Comparison of ENCODE assay signal across 7 cellular contexts in the genomic region with DNA sequence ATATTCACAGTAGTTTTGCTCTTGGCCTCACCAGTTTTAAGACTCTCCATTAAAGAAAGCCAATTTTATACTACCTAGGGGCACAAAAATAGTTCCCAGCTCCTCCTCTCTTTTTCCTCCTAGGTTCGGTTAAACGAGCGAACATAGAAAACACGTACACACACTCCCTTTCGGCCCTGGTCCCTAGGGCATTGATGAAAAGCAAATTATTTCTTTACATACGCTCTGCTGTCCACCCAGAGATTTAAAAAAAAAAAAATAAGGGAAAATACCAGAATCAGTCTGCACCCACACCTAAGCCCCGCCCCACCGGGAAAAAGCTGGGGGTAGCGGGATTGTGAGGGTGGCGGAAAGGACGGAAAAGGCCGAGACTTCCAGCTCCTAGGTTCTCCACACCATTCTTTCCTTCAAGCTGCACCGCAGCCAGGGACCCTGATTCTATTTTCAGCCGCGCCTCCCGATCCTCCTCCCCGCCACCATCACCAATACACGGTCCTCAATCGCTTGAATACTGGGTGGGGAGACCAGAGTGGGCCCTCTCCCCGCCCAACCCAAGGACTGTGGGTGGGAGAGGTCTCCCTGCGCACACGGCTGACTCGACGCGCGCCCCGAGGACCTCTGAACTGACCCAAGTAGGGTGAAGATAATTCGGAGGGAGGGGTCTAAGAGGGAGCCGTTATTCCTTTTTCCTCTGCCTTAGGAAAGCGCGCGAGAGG. TPM values are rescaled to one million over a fixed set of nuclear protein-coding genes. Genes with fewer than 3 reads are reported as not detected.
DNase-seq lines count a peak whose midpoint lies in the region; ATAC-seq and TF ChIP-seq lines count a peak whose summit lies in the region.

No MANE protein-coding gene starts in this region.

- peaks cover 56% of the 10 kb centered on the region for H3K79me2 ChIP-seq in osteoblast (ENCODE audit: insufficient read depth, low read length)

- H3K4me3 Mint-ChIP-seq in activated CD8-positive, alpha-beta T cell treated with anti-CD3 and anti-CD28 coated beads, Interleukin-2, amount 10 ng/mL, durations not matched to agents 7 days and 5 days, result peak overlapping the region; percentile 95

- no peaks in the 10 kb centered on the region for H3K9me3 Mint-ChIP-seq in activated CD8-positive, alpha-beta T cell treated with anti-CD3 and anti-CD28 coated beads, Interleukin-2, amount 10 ng/mL, durations not matched to agents 7 days and 5 days (ENCODE audit: insufficient read depth)

- TF ChIP-seq CTCF in gastroesophageal sphincter (IDR thresholded peaks at IDR 0.05) (no peak), osteoblast (IDR thresholded peaks at IDR 0.05; ENCODE audit: extremely low read depth, low read depth, low read length) (no peak)

- no peak for TF ChIP-seq POLR2A in gastroesophageal sphincter (IDR thresholded peaks at IDR 0.05)

- WGBS in gastroesophageal sphincter (ENCODE audit: low coverage in 1 of 2), 2 donors, result 0 to 1% methylated on average over 15 to 28 of the region's 32 CpGs

- peak overlapping the region; percentile 80 for H3K4me2 ChIP-seq in osteoblast (ENCODE audit: insufficient read depth, low read length)

- peaks cover 0 to 3% of the 10 kb centered on the region in 2 donors for H3K36me3 ChIP-seq in gastroesophageal sphincter
- H3K36me3 ChIP-seq in osteoblast (ENCODE audit: insufficient read depth, low read length), result no peaks in the 10 kb centered on the region

- peak overlapping the region; percentile 74 to 98 (median 96) for H3K27ac ChIP-seq in gastroesophageal sphincter
- H3K27ac ChIP-seq in osteoblast (ENCODE audit: low read depth, low read length), result peak overlapping the region; percentile 96

- in situ Hi-C loops in G401 (cut with HindIII; ENCODE audit: low sequenced_read_pairs), result no loop called here

- CTCF ChIA-PET in activated CD8-positive, alpha-beta T cell treated with anti-CD3 and anti-CD28 coated beads, Interleukin-2, amount 10 ng/mL, durations not matched to agents 7 days and 5 days (lab: Charles Lee), result interaction anchor here (1.1 to 1.5 kb wide), 3 partner anchors 11 to 14 kb away, joined by 3 to 8 read pairs (median 5); no protein-coding TSS in a partner anchor

- ATAC-seq in GM21737 (IDR thresholded peaks at IDR 0.05; ENCODE audit: unreplicated experiment) (peak; percentile 5), gastroesophageal sphincter (no peak)
- peak; percentile 9 for ATAC-seq in activated CD8-positive, alpha-beta T cell treated with anti-CD3 and anti-CD28 coated beads, Interleukin-2, amount 10 ng/mL, durations not matched to agents 7 days and 5 days

- H3K4me1 ChIP-seq in gastroesophageal sphincter, result peaks cover 0 to 35% (median 6%) of the 10 kb centered on the region in 3 donors
- peaks cover 19% of the 10 kb centered on the region for H3K4me1 ChIP-seq in osteoblast (ENCODE audit: insufficient read depth, low read length)

- TF ChIP-seq EP300 in gastroesophageal sphincter (IDR thresholded peaks at IDR 0.05), result no peak

- H3K4me3 ChIP-seq in gastroesophageal sphincter (peak overlapping the region; percentile 66 to 74), osteoblast (ENCODE audit: insufficient read depth, low read length) (peak overlapping the region; percentile 90)

- peaks cover 42% of the 10 kb centered on the region for H3K4me1 Mint-ChIP-seq in activated CD8-positive, alpha-beta T cell treated with anti-CD3 and anti-CD28 coated beads, Interleukin-2, amount 10 ng/mL, durations not matched to agents 7 days and 5 days (ENCODE audit: low read depth)

- H2AFZ ChIP-seq in osteoblast (ENCODE audit: low read length), result peak overlapping the region; percentile 100

- peaks cover 33% of the 10 kb centered on the region for H4K20me1 ChIP-seq in osteoblast (ENCODE audit: insufficient read depth, low read length)

- H3K27me3 ChIP-seq in gastroesophageal sphincter, result no peaks in the 10 kb centered on the region
- no peaks in the 10 kb centered on the region for H3K27me3 ChIP-seq in osteoblast (ENCODE audit: insufficient read depth, low read length)

- no peaks in the 10 kb centered on the region for H3K9me3 ChIP-seq in gastroesophageal sphincter
- H3K9me3 ChIP-seq in osteoblast (ENCODE audit: low read depth, low read length), result no peaks in the 10 kb centered on the region

- no peaks in the 10 kb centered on the region for H3K27me3 Mint-ChIP-seq in activated CD8-positive, alpha-beta T cell treated with anti-CD3 and anti-CD28 coated beads, Interleukin-2, amount 10 ng/mL, durations not matched to agents 7 days and 5 days (ENCODE audit: low read depth)

- POLR2A ChIA-PET in activated CD8-positive, alpha-beta T cell treated with anti-CD3 and anti-CD28 coated beads, Interleukin-2, amount 10 ng/mL, durations not matched to agents 7 days and 5 days (lab: Charles Lee), result interaction anchor here (1.4 kb wide), 1 partner anchor 10 kb away, joined by 3 read pairs; no protein-coding TSS in a partner anchor

- H3K27ac Mint-ChIP-seq in activated CD8-positive, alpha-beta T cell treated with anti-CD3 and anti-CD28 coated beads, Interleukin-2, amount 10 ng/mL, durations not matched to agents 7 days and 5 days, result peak overlapping the region; percentile 97

- DNase-seq in G401 (ENCODE audit: low spot score) (peak; percentile 58), NCI-H1092 treated with DMSO at 0.1 percent for 48 hours (lab: John Stamatoyannopoulos, UW) (peak; percentile 38), osteoblast (ENCODE audit: insufficient read length, low spot score, missing footprints) (no peak), H4 (ENCODE audit: low spot score) (no peak)
- DNase-seq in activated CD8-positive, alpha-beta T cell treated with anti-CD3 and anti-CD28 coated beads, Interleukin-2, amount 10 ng/mL, durations not matched to agents 7 days and 5 days, result peak; percentile 43

- H3K36me3 Mint-ChIP-seq in activated CD8-positive, alpha-beta T cell treated with anti-CD3 and anti-CD28 coated beads, Interleukin-2, amount 10 ng/mL, durations not matched to agents 7 days and 5 days (ENCODE audit: low read depth), result peaks cover 18% of the 10 kb centered on the region

RNA-seq across cellular contexts. Expression of gene ATF2, which starts 0.8 kb away (rescaled TPM):
- 27.0 and 31.0 TPM in 2 replicates for total RNA-seq in G401 (2014; rRNA removed; shearing (Covaris generic))
- total RNA-seq in activated CD8-positive, alpha-beta T cell treated with anti-CD3 and anti-CD28 coated beads, Interleukin-2, amount 10 ng/mL, durations not matched to agents 7 days and 5 days, result 10 to 100 TPM; 58.5 to 59.9 TPM
- total RNA-seq in gastroesophageal sphincter, result 10 to 100 TPM; 37.1 to 64.4 (median 49.3) TPM
- 80.7 and 81.3 TPM in 2 replicates for total RNA-seq in osteoblast
- 25.2 and 30.0 TPM in 2 replicates for total RNA-seq in H4 (2014; rRNA removed; shearing (Covaris generic))

RNA-seq across cellular contexts. Expression of gene ATP5MC3, which starts 14.3 kb away (rescaled TPM):
- total RNA-seq in G401 (2014; rRNA removed; shearing (Covaris generic)), result 213 and 260 TPM in 2 replicates
- 100 to 1,000 TPM; 293 to 310 TPM for total RNA-seq in activated CD8-positive, alpha-beta T cell treated with anti-CD3 and anti-CD28 coated beads, Interleukin-2, amount 10 ng/mL, durations not matched to agents 7 days and 5 days
- total RNA-seq in gastroesophageal sphincter (100 to 1,000 TPM; 116 to 191 (median 146) TPM), osteoblast (87.2 and 94.3 TPM in 2 replicates)
- total RNA-seq in H4 (2014; rRNA removed; shearing (Covaris generic)), result 230 and 264 TPM in 2 replicates

Comparison
In these comparisons a context has a peak if more than half of its experiments do, and no peak if none do; other contexts are left out.
1. DNase-seq: peak in G401 (single experiment), NCI-H1092 treated with DMSO at 0.1 percent for 48 hours (single experiment) and activated CD8-positive, alpha-beta T cell treated with anti-CD3 and anti-CD28 coated beads, Interleukin-2, amount 10 ng/mL, durations not matched to agents 7 days and 5 days (single experiment); none in osteoblast (single experiment) and H4 (single experiment).